9 cellular contexts compared by ENCODE assay signal in genomic region chr12:57006809-57007475, GRCh38.
DNase-seq lines count a peak whose midpoint lies in the region; ATAC-seq and TF ChIP-seq lines count a peak whose summit lies in the region.
"Had no signal": no experiment of that assay in that cellular context is flagged by ENCODE, and none has a peak within 500 bp of the region (broad histone marks: within the 10 kb centered on the region; RNA-seq: fewer than 3 reads in every experiment).

No MANE protein-coding gene starts in this region.

- ATAC-seq in RWPE2 (ENCODE audit: low read depth) (no peak), GM18520 (IDR thresholded peaks at IDR 0.05; ENCODE audit: unreplicated experiment) (no peak), GM18511 (IDR thresholded peaks at IDR 0.05; ENCODE audit: unreplicated experiment) (no peak)

- H3K4me2 ChIP-seq in DOHH2 (ENCODE audit: low read length), result peak overlapping the region; percentile 54

- H3K4me3 ChIP-seq in DOHH2 (ENCODE audit: low read length) (peak overlapping the region; percentile 48), RWPE2 (ENCODE audit: severe bottlenecking) (peak overlapping the region; percentile 93), retinal pigment epithelial cell (ENCODE audit: low read length) (peak overlapping the region; percentile 38)
- peak overlapping the region; percentile 16 for H3K4me3 ChIP-seq in effector memory CD4-positive, alpha-beta T cell (ENCODE audit: insufficient read depth, low read depth, low read length, poor library complexity, severe bottlenecking)

- no peaks in the 10 kb centered on the region for H3K9me3 ChIP-seq in DOHH2 (ENCODE audit: control insufficient read depth, insufficient read depth, low read length)
- H3K9me3 ChIP-seq in RWPE2 (ENCODE audit: severe bottlenecking), result no peaks in the 10 kb centered on the region
- no peaks in the 10 kb centered on the region for H3K9me3 ChIP-seq in effector memory CD4-positive, alpha-beta T cell (ENCODE audit: control insufficient read depth, low read length)

- 0 out of 2 replicates have a peak, but pooled peaks cover 4% of the 10 kb centered on the region for H3K27me3 ChIP-seq in DOHH2 (ENCODE audit: control insufficient read depth, low read length)
- H3K27me3 ChIP-seq in RWPE2 (ENCODE audit: insufficient read depth, poor library complexity, severe bottlenecking), result no peaks in the 10 kb centered on the region
- H3K27me3 ChIP-seq in effector memory CD4-positive, alpha-beta T cell (replicated peaks; ENCODE audit: control insufficient read depth, insufficient read depth, low read length, poor library complexity, severe bottlenecking), result no peaks in the 10 kb centered on the region
- H3K27me3 ChIP-seq: foreskin keratinocyte had no signal

- no peaks in the 10 kb centered on the region for H3K9me2 ChIP-seq in DOHH2 (replicated peaks; ENCODE audit: control insufficient read depth, low read length)

- H3K4me1 ChIP-seq in DOHH2 (ENCODE audit: control insufficient read depth, low read length), result peaks cover 18% of the 10 kb centered on the region
- H3K4me1 ChIP-seq in RWPE2 (ENCODE audit: insufficient read depth, poor library complexity, severe bottlenecking), result no peaks in the 10 kb centered on the region
- peaks cover 16% of the 10 kb centered on the region for H3K4me1 ChIP-seq in effector memory CD4-positive, alpha-beta T cell (ENCODE audit: control insufficient read depth, insufficient read depth, low read length, poor library complexity, severe bottlenecking)

- peaks cover 38% of the 10 kb centered on the region for H3K79me2 ChIP-seq in DOHH2 (ENCODE audit: control insufficient read depth, low read length)

- H3K27ac ChIP-seq in DOHH2 (ENCODE audit: low read depth, low read length), result no peak overlapping the region
- H3K27ac ChIP-seq in RWPE2 (ENCODE audit: poor library complexity, severe bottlenecking), result no peak overlapping the region
- H3K27ac ChIP-seq in effector memory CD4-positive, alpha-beta T cell (ENCODE audit: insufficient read depth, low read length, poor library complexity, severe bottlenecking), result peak overlapping the region; percentile 34

- H3K36me3 ChIP-seq in DOHH2 (ENCODE audit: control insufficient read depth, low read length) (peaks cover 33% of the 10 kb centered on the region), RWPE2 (ENCODE audit: low read depth) (peaks cover 27% of the 10 kb centered on the region)
- H3K36me3 ChIP-seq in effector memory CD4-positive, alpha-beta T cell (ENCODE audit: control insufficient read depth, insufficient read depth, low read length), result peaks cover 19% of the 10 kb centered on the region

- H3F3A ChIP-seq in DOHH2 (ENCODE audit: control insufficient read depth, insufficient read depth), result peaks cover 7% of the 10 kb centered on the region; the same call in 1 of the 2 replicates

- TF ChIP-seq CTCF in DOHH2 (IDR thresholded peaks at IDR 0.05; ENCODE audit: low read depth, low read length, poor library complexity, severe bottlenecking) (no peak), RWPE2 (IDR thresholded peaks at IDR 0.05; ENCODE audit: poor library complexity, severe bottlenecking) (peak; percentile 81), retinal pigment epithelial cell (conservative IDR thresholded peaks at IDR 0.05; ENCODE audit: low read depth, low read length) (no peak)

- DNase-seq in RWPE2 (ENCODE audit: low spot score), result no peak
- DNase-seq in effector memory CD4-positive, alpha-beta T cell, result no peak
- no peak for DNase-seq in retinal pigment epithelial cell (ENCODE audit: low read depth)
- DNase-seq in COLO668 (lab: John Stamatoyannopoulos, UW; ENCODE audit: unreplicated experiment), result no peak
- no peak for DNase-seq in DMS 273 treated with DMSO at 0.1 percent for 48 hours (lab: John Stamatoyannopoulos, UW)

- H4K20me1 ChIP-seq in DOHH2 (ENCODE audit: control insufficient read depth, insufficient read depth, low read depth, low read length), result no peaks in the 10 kb centered on the region

Comparison
In these comparisons a context has a peak if more than half of its experiments do, and no peak if none do; other contexts are left out.
1. H3K4me3 ChIP-seq: peak in every context shown above with its lines; median percentile 93 in RWPE2; 48 in DOHH2; 38 in retinal pigment epithelial cell; 16 in effector memory CD4-positive, alpha-beta T cell.